In the genomic region with DNA sequence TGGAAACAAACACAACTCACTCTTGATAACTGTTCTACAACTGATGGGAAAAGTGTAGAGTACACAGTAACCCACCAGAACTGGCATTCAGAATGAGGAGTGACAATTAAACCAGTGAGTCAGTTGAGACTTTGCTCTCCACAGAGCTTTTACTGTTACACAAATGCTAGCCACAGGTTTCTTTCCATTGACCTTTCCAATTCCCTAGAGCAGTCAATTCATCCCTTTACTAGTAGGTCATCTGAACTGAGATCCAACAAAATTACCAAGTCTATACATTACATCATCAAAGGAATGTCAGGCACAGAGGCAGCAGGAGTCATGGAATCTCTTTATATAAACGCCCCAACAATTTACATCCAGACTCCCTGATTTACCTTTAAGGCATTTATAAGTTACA, we compare ENCODE assay signal across 15 cellular contexts.
DNase-seq lines count a peak whose midpoint lies in the region; FAIRE-seq and TF ChIP-seq lines count a peak whose summit lies in the region.
"Had no signal": no experiment of that assay in that cellular context is flagged by ENCODE, and none has a peak within 500 bp of the region (broad histone marks: within the 10 kb centered on the region; RNA-seq: fewer than 3 reads in every experiment).

No MANE protein-coding gene starts in this region.

- H3K4me2 ChIP-seq in OCI-LY3 (ENCODE audit: low read length): peak overlapping the region; percentile 45

- DNase-seq in GM12892 (ENCODE audit: insufficient read length): no peak
- DNase-seq in foreskin fibroblast: peak; percentile 46 to 73
- peak; percentile 76 for DNase-seq in renal cortical epithelial cell (ENCODE audit: low read depth)
- no peak for DNase-seq in T-helper 9 cell
- no peak for DNase-seq in NCI-H1092 (lab: John Stamatoyannopoulos, UW)
- no peak for DNase-seq in urothelium cell line (ENCODE audit: low spot score)
- DNase-seq in NCI-H774 (lab: John Stamatoyannopoulos, UW): no peak
- DNase-seq: activated CD4-positive, alpha-beta T cell treated with anti-CD3 and anti-CD28 coated beads, Interleukin-2, amount 50 U/mL, for 48 hours; activated effector memory CD4-positive, alpha-beta T cell treated with anti-CD3 and anti-CD28 coated beads, Interleukin-2, amount 50 U/mL, for 16 hours; CD8-positive, alpha-beta T cell; NCI-H1417; NCI-H510A treated with DMSO at 0.1 percent for 48 hours had no signal

- peak; percentile 46 for FAIRE-seq in GM12892 (lab: Jason Lieb, UNC)
- FAIRE-seq in urothelium cell line (lab: Jason Lieb, UNC): no peak
- FAIRE-seq: keratinocyte had no signal

- H3K27ac ChIP-seq in OCI-LY3 (ENCODE audit: low read length): no peak overlapping the region
- H3K27ac ChIP-seq: cardiac muscle cell had no signal

- H3K27me3 ChIP-seq in OCI-LY3 (ENCODE audit: low read depth, low read length): no peaks in the 10 kb centered on the region
- H3K27me3 ChIP-seq: cardiac muscle cell had no signal

- no peaks in the 10 kb centered on the region; the same call in 1 of the 2 replicates for H3K79me2 ChIP-seq in OCI-LY3 (ENCODE audit: low read length)

- H3K9me3 ChIP-seq in OCI-LY3 (ENCODE audit: insufficient read depth, low read length): no peaks in the 10 kb centered on the region

- H3K4me3 ChIP-seq in OCI-LY3 (ENCODE audit: low read length) (no peak overlapping the region), foreskin fibroblast (ENCODE audit: low read depth in 1 of 2, low read length in 2 of 2) (no peak overlapping the region)
- H3K4me3 ChIP-seq: cardiac muscle cell had no signal

- H3K36me3 ChIP-seq in OCI-LY3 (replicated peaks; ENCODE audit: low read depth, low read length): no peaks in the 10 kb centered on the region
- H3K36me3 ChIP-seq: cardiac muscle cell had no signal

- TF ChIP-seq POLR2A in GM12892 (IDR thresholded peaks at IDR 0.05; ENCODE audit: low read depth, low read length): no peak

- no peak overlapping the region for H3K9ac ChIP-seq in OCI-LY3 (ENCODE audit: low read length)

- H3K4me1 ChIP-seq in OCI-LY3 (ENCODE audit: low read length): peaks cover 22% of the 10 kb centered on the region

- H2AFZ ChIP-seq in OCI-LY3 (ENCODE audit: low read depth, low read length): no peak overlapping the region

- TF ChIP-seq CTCF in OCI-LY3 (IDR thresholded peaks at IDR 0.05; ENCODE audit: low read depth, low read length) (no peak), foreskin fibroblast (IDR thresholded peaks at IDR 0.05; ENCODE audit: low read depth, low read length) (no peak)

- H4K20me1 ChIP-seq in OCI-LY3 (ENCODE audit: insufficient read depth, low read length): peaks cover 7% of the 10 kb centered on the region

Comparison
In these comparisons a context has a peak if more than half of its experiments do, and no peak if none do; other contexts are left out.
1. DNase-seq: peak in foreskin fibroblast (2 of 2) and renal cortical epithelial cell (single experiment); none in GM12892 (single experiment), T-helper 9 cell (single experiment), NCI-H1092 (single experiment), urothelium cell line (single experiment) and NCI-H774 (single experiment).